Comparison of ENCODE assay signal across 17 cellular contexts in genomic region chrX:31209005-31209612, GRCh38.
DNase-seq lines count a peak whose midpoint lies in the region; ATAC-seq and TF ChIP-seq lines count a peak whose summit lies in the region.
"Had no signal": no experiment of that assay in that cellular context is flagged by ENCODE, and none has a peak within 500 bp of the region (broad histone marks: within the 10 kb centered on the region; RNA-seq: fewer than 3 reads in every experiment).

No MANE protein-coding gene starts in this region.

- CTCF ChIA-PET in SK-N-SH (lab: Yijun Ruan, JAX), result interaction anchor here (0.7 to 1.1 kb wide), 3 partner anchors 170 to 448 kb away, joined by 3 read pairs; no protein-coding TSS in a partner anchor
- CTCF ChIA-PET in activated CD4-positive, alpha-beta memory T cell treated with anti-CD3 and anti-CD28 coated beads for 36 hours (lab: Charles Lee), result no interaction called here

- H3K27ac ChIP-seq in SK-N-SH (ENCODE audit: low read depth in 2 of 2, low read length in 1 of 2) (peak overlapping the region in 1 of 2 experiments; percentile 16; a peak in 1 of 4 replicates), foreskin keratinocyte (no peak overlapping the region), smooth muscle cell (ENCODE audit: low read depth) (no peak overlapping the region), ascending aorta (no peak overlapping the region)
- H3K27ac ChIP-seq: body of pancreas, right atrium auricular region, thyroid gland, VCaP had no signal

- no peak overlapping the region for H3K4me3 ChIP-seq in SK-N-SH (ENCODE audit: low read depth in 2 of 2, low read length in 1 of 2)
- H3K4me3 ChIP-seq in smooth muscle cell, result no peak overlapping the region
- H3K4me3 ChIP-seq in ascending aorta, result no peak overlapping the region
- H3K4me3 ChIP-seq: body of pancreas, lung, right atrium auricular region, thyroid gland had no signal

- H3F3A ChIP-seq in SK-N-SH (replicated peaks; ENCODE audit: insufficient read depth), result peaks cover 3% of the 10 kb centered on the region
- no peaks in the 10 kb centered on the region for H3F3A ChIP-seq in smooth muscle cell (ENCODE audit: low read depth)

- POLR2A ChIA-PET in SK-N-SH (lab: Yijun Ruan, JAX), result no interaction called here
- POLR2A ChIA-PET in activated CD4-positive, alpha-beta memory T cell treated with anti-CD3 and anti-CD28 coated beads for 36 hours (lab: Charles Lee), result no interaction called here

- intact Hi-C loops in ascending aorta (cut with DNase I), result no loop called here
- intact Hi-C loops in activated CD4-positive, alpha-beta memory T cell treated with anti-CD3 and anti-CD28 coated beads for 36 hours (cut with micrococcal nuclease), result no loop called here

- no peak overlapping the region for H3K9ac ChIP-seq in SK-N-SH
- H3K9ac ChIP-seq in smooth muscle cell (ENCODE audit: low read depth), result no peak overlapping the region

- H3K9me2 ChIP-seq in SK-N-SH, result no peaks in the 10 kb centered on the region

- H3K36me3 ChIP-seq in SK-N-SH (replicated peaks in 1 of 2; ENCODE audit: control insufficient read depth in 1 of 2, insufficient read depth in 2 of 2, low read length in 1 of 2) (peaks cover 0 to 3% of the 10 kb centered on the region in 2 experiments), smooth muscle cell (ENCODE audit: low read depth) (no peaks in the 10 kb centered on the region), ascending aorta (no peaks in the 10 kb centered on the region)
- H3K36me3 ChIP-seq: thyroid gland had no signal

- no peak overlapping the region for H3K27ac Mint-ChIP-seq in activated CD4-positive, alpha-beta memory T cell treated with anti-CD3 and anti-CD28 coated beads for 36 hours

- H3K4me1 ChIP-seq in SK-N-SH (ENCODE audit: control insufficient read depth in 1 of 2, insufficient read depth in 2 of 2, low read depth in 1 of 2, low read length in 1 of 2), result no peaks in the 10 kb centered on the region
- H3K4me1 ChIP-seq in foreskin keratinocyte, result peaks cover 5% of the 10 kb centered on the region
- no peaks in the 10 kb centered on the region for H3K4me1 ChIP-seq in smooth muscle cell (ENCODE audit: low read depth)
- H3K4me1 ChIP-seq in ascending aorta, result no peaks in the 10 kb centered on the region
- H3K4me1 ChIP-seq: right atrium auricular region, thyroid gland had no signal

- no peaks in the 10 kb centered on the region for H3K27me3 ChIP-seq in SK-N-SH (ENCODE audit: insufficient read depth)
- no peaks in the 10 kb centered on the region for H3K27me3 ChIP-seq in foreskin keratinocyte
- no peaks in the 10 kb centered on the region for H3K27me3 ChIP-seq in smooth muscle cell (ENCODE audit: low read depth)
- H3K27me3 ChIP-seq in ascending aorta, result no peaks in the 10 kb centered on the region
- H3K27me3 ChIP-seq: body of pancreas, right atrium auricular region, thyroid gland had no signal

- TF ChIP-seq CTCF in SK-N-SH (IDR thresholded peaks at IDR 0.05) (no peak), foreskin keratinocyte (conservative IDR thresholded peaks at IDR 0.05) (no peak), smooth muscle cell (IDR thresholded peaks at IDR 0.05; ENCODE audit: borderline replicate concordance, insufficient read depth, poor library complexity, severe bottlenecking) (no peak), ascending aorta (IDR thresholded peaks at IDR 0.05) (no peak)

- H3K4me1 Mint-ChIP-seq in activated CD4-positive, alpha-beta memory T cell treated with anti-CD3 and anti-CD28 coated beads for 36 hours (ENCODE audit: low read depth), result no peaks in the 10 kb centered on the region

- ATAC-seq in SK-N-SH treated with all-trans-retinoic acid at 6 μM for 48 hours (peak; percentile 41; the same call in 2 of the 3 replicates), foreskin keratinocyte (peak; percentile 66)
- ATAC-seq: body of pancreas had no signal

- no peak overlapping the region for H3K4me3 Mint-ChIP-seq in activated CD4-positive, alpha-beta memory T cell treated with anti-CD3 and anti-CD28 coated beads for 36 hours
- H3K4me3 Mint-ChIP-seq: neural crest cell had no signal

- H3K79me2 ChIP-seq in SK-N-SH (ENCODE audit: insufficient read depth) (no peaks in the 10 kb centered on the region), smooth muscle cell (ENCODE audit: low read depth) (no peaks in the 10 kb centered on the region)

- no peak for TF ChIP-seq RAD21 in SK-N-SH (IDR thresholded peaks at IDR 0.05; ENCODE audit: low read length)

- H3K4me2 ChIP-seq in SK-N-SH (no peak overlapping the region), smooth muscle cell (peak overlapping the region; percentile 14)

- 24% methylated on average over 10 of the region's 10 CpGs for WGBS in SK-N-SH (ENCODE audit: low lambda C conversion rate)
- 58% methylated on average over 10 of the region's 10 CpGs for WGBS in smooth muscle cell (ENCODE audit: low lambda C conversion rate)

- H3K9me3 Mint-ChIP-seq in activated CD4-positive, alpha-beta memory T cell treated with anti-CD3 and anti-CD28 coated beads for 36 hours, result no peaks in the 10 kb centered on the region

- DNase-seq in SK-N-SH (no peak), SHP77 (lab: John Stamatoyannopoulos, UW) (peak; percentile 22 to 30), foreskin keratinocyte (peak in 1 of 2 donors; percentile 60), smooth muscle cell (lab: John Stamatoyannopoulos, UW; ENCODE audit: unreplicated experiment) (no peak), NCI-H1930 (lab: John Stamatoyannopoulos, UW) (no peak), ascending aorta (ENCODE audit: low spot score in 2 of 2) (no peak)
- DNase-seq in activated CD4-positive, alpha-beta memory T cell treated with anti-CD3 and anti-CD28 coated beads for 36 hours, result no peak
- DNase-seq: activated naive CD4-positive, alpha-beta T cell; body of pancreas; NCI-H2171 treated with DMSO at 0.1 percent for 48 hours; stimulated activated CD4-positive, alpha-beta T cell treated with anti-CD3 and anti-CD28 coated beads, Interleukin-4, amount 100 ng/mL, for 1 hour; thyroid gland had no signal

- H3K27me3 Mint-ChIP-seq in activated CD4-positive, alpha-beta memory T cell treated with anti-CD3 and anti-CD28 coated beads for 36 hours, result no peaks in the 10 kb centered on the region

- H3K36me3 Mint-ChIP-seq in activated CD4-positive, alpha-beta memory T cell treated with anti-CD3 and anti-CD28 coated beads for 36 hours, result no peaks in the 10 kb centered on the region

- no peak overlapping the region for H2AFZ ChIP-seq in SK-N-SH (ENCODE audit: low read depth)
- H2AFZ ChIP-seq in smooth muscle cell (ENCODE audit: low read depth), result no peak overlapping the region

- H4K20me1 ChIP-seq in SK-N-SH (ENCODE audit: insufficient read depth), result no peaks in the 10 kb centered on the region
- H4K20me1 ChIP-seq in smooth muscle cell (ENCODE audit: low read depth), result no peaks in the 10 kb centered on the region

- no peak for TF ChIP-seq EP300 in SK-N-SH (IDR thresholded peaks at IDR 0.05; ENCODE audit: borderline replicate concordance in 1 of 2, low read depth in 1 of 2, low read length in 1 of 2)

- no peaks in the 10 kb centered on the region for H3K9me3 ChIP-seq in SK-N-SH
- H3K9me3 ChIP-seq in smooth muscle cell (replicated peaks; ENCODE audit: low read depth), result no peaks in the 10 kb centered on the region
- H3K9me3 ChIP-seq in ascending aorta, result no peaks in the 10 kb centered on the region
- H3K9me3 ChIP-seq: body of pancreas, right atrium auricular region, thyroid gland had no signal

TF ChIP-seq in SK-N-SH treated with all-trans-retinoic acid at 6 μM for 48 hours, 23 proteins besides CTCF, POLR2A, EP300 and RAD21 (continues in another document):
- TF ChIP-seq CREB5 (CRISPR knock-in tag; IDR thresholded peaks at IDR 0.05; ENCODE audit: low read depth) (no peak), TCF4 (CRISPR knock-in tag; IDR thresholded peaks at IDR 0.05; ENCODE audit: borderline replicate concordance) (no peak), ZNF70 (CRISPR knock-in tag; IDR thresholded peaks at IDR 0.05) (0 out of 2 replicates have a peak, but pooled peaks have one; percentile 39), ISL1 (CRISPR knock-in tag; IDR thresholded peaks at IDR 0.05) (no peak), ARNTL (CRISPR knock-in tag; IDR thresholded peaks at IDR 0.05; ENCODE audit: borderline replicate concordance, low read depth) (no peak), CSDC2 (CRISPR knock-in tag; IDR thresholded peaks at IDR 0.05) (no peak), GLIS3 (CRISPR knock-in tag; IDR thresholded peaks at IDR 0.05) (no peak), BACH2 (CRISPR knock-in tag; IDR thresholded peaks at IDR 0.05; ENCODE audit: borderline replicate concordance) (no peak)

TF ChIP-seq in SK-N-SH, 30 proteins besides CTCF, POLR2A, EP300 and RAD21 (continues in another document):
- no peak for TF ChIP-seq GABPA (IDR thresholded peaks at IDR 0.05; ENCODE audit: low read depth)
- no peak for TF ChIP-seq SIN3A (IDR thresholded peaks at IDR 0.05; ENCODE audit: borderline replicate concordance, low read depth, low read length)
- TF ChIP-seq, protein P1, sequence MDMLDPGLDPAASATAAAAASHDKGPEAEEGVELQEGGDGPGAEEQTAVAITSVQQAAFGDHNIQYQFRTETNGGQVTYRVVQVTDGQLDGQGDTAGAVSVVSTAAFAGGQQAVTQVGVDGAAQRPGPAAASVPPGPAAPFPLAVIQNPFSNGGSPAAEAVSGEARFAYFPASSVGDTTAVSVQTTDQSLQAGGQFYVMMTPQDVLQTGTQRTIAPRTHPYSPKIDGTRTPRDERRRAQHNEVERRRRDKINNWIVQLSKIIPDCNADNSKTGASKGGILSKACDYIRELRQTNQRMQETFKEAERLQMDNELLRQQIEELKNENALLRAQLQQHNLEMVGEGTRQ (IDR thresholded peaks at IDR 0.05; ENCODE audit: borderline replicate concordance, low read depth, low read length), result no peak
- no peak for TF ChIP-seq SMC3 (IDR thresholded peaks at IDR 0.05; ENCODE audit: low read depth, low read length)
- TF ChIP-seq NRF1 (IDR thresholded peaks at IDR 0.05; ENCODE audit: low read depth, low read length), result no peak
- TF ChIP-seq CHD2 (IDR thresholded peaks at IDR 0.05; ENCODE audit: low read length, partially characterized antibody), result no peak
- TF ChIP-seq PBX3 (IDR thresholded peaks at IDR 0.05), result no peak
- TF ChIP-seq YY1 (IDR thresholded peaks at IDR 0.05; ENCODE audit: low read depth), result no peak
- no peak for TF ChIP-seq MEF2A (IDR thresholded peaks at IDR 0.05; ENCODE audit: borderline replicate concordance, low read depth)
- TF ChIP-seq NFIC (IDR thresholded peaks at IDR 0.05; ENCODE audit: borderline replicate concordance), result no peak
- TF ChIP-seq TAF1 (IDR thresholded peaks at IDR 0.05; ENCODE audit: borderline replicate concordance, low read depth, low read length), result no peak
- no peak for TF ChIP-seq JUND (IDR thresholded peaks at IDR 0.05)
- TF ChIP-seq RFX5 (IDR thresholded peaks at IDR 0.05; ENCODE audit: low read length), result no peak

Comparison
In these comparisons a context has a peak if more than half of its experiments do, and no peak if none do; other contexts are left out.
1. DNase-seq: peak in SHP77 (2 of 2); none in SK-N-SH (single experiment), smooth muscle cell (single experiment), NCI-H1930 (0 of 2), ascending aorta (0 of 2) and activated CD4-positive, alpha-beta memory T cell treated with anti-CD3 and anti-CD28 coated beads for 36 hours (single experiment).